Comparison of ENCODE assay signal across 17 cellular contexts in genomic region chr10:31508882-31509281, GRCh38.
"Had no signal": no experiment of that assay in that cellular context is flagged by ENCODE, and none has a peak within 500 bp of the region (broad histone marks: within the 10 kb centered on the region; RNA-seq: fewer than 3 reads in every experiment).

No MANE protein-coding gene starts in this region.

- H3K36me3 ChIP-seq: uterus had no signal

- H3K4me3 Mint-ChIP-seq: activated CD8-positive, alpha-beta memory T cell treated with anti-CD3 and anti-CD28 coated beads, Interleukin-2, amount 10 ng/mL, durations not matched to agents 7 days and 5 days; activated naive CD8-positive, alpha-beta T cell treated with anti-CD3 and anti-CD28 coated beads, Interleukin-2, amount 10 ng/mL, durations not matched to agents 7 days and 5 days; activated T-cell treated with anti-CD3 and anti-CD28 coated beads, Interleukin-2, amount 50 U/mL, for 4 hours; dendritic cell treated with granulocyte-macrophage colony-stimulating factor and Interleukin-4, amounts not matched to agents 40 ng/mL and 50 ng/mL, for 4 days; effector memory CD8-positive, alpha-beta T cell; naive thymus-derived CD8-positive, alpha-beta T cell had no signal

- H3K27ac ChIP-seq: neutrophil, skin epidermis, uterus had no signal

- H3K27me3 Mint-ChIP-seq: activated CD8-positive, alpha-beta memory T cell treated with anti-CD3 and anti-CD28 coated beads, Interleukin-2, amount 10 ng/mL, durations not matched to agents 7 days and 5 days; activated naive CD8-positive, alpha-beta T cell treated with anti-CD3 and anti-CD28 coated beads, Interleukin-2, amount 10 ng/mL, durations not matched to agents 7 days and 5 days; effector memory CD8-positive, alpha-beta T cell; naive thymus-derived CD8-positive, alpha-beta T cell had no signal

- H3K27ac Mint-ChIP-seq: activated CD8-positive, alpha-beta memory T cell treated with anti-CD3 and anti-CD28 coated beads, Interleukin-2, amount 10 ng/mL, durations not matched to agents 7 days and 5 days; activated naive CD8-positive, alpha-beta T cell treated with anti-CD3 and anti-CD28 coated beads, Interleukin-2, amount 10 ng/mL, durations not matched to agents 7 days and 5 days; dendritic cell treated with granulocyte-macrophage colony-stimulating factor and Interleukin-4, amounts not matched to agents 40 ng/mL and 50 ng/mL, for 4 days; effector memory CD8-positive, alpha-beta T cell had no signal

- ATAC-seq: activated CD8-positive, alpha-beta memory T cell treated with anti-CD3 and anti-CD28 coated beads, Interleukin-2, amount 10 ng/mL, durations not matched to agents 7 days and 5 days; activated T-cell treated with anti-CD3 and anti-CD28 coated beads, Interleukin-2, amount 50 U/mL, for 4 hours; effector memory CD8-positive, alpha-beta T cell; left colon; mucosa of descending colon; naive thymus-derived CD8-positive, alpha-beta T cell had no signal

- DNase-seq: activated CD4-positive, alpha-beta T cell treated with anti-CD3 and anti-CD28 coated beads for 1 hour; activated CD4-positive, alpha-beta T cell treated with anti-CD3 and anti-CD28 coated beads, Interleukin-2, amount 50 U/mL, for 48 hours; activated CD8-positive, alpha-beta memory T cell treated with anti-CD3 and anti-CD28 coated beads, Interleukin-2, amount 10 ng/mL, durations not matched to agents 7 days and 5 days; activated gamma-delta T cell; activated T-cell treated with anti-CD3 and anti-CD28 coated beads, Interleukin-2, amount 50 U/mL, for 4 hours; effector memory CD8-positive, alpha-beta T cell; hippocampal formation; left colon; naive thymus-derived CD8-positive, alpha-beta T cell; posterior cingulate gyrus; uterus had no signal

- H3K27me3 ChIP-seq: neutrophil, uterus had no signal

- H3K4me3 ChIP-seq: lung, mucosa of descending colon, skin epidermis, uterus had no signal

- H3K4me1 ChIP-seq: uterus had no signal
